Comparison of ENCODE assay signal across 27 cellular contexts in genomic region chr4:184099033-184099432, GRCh38.
"Had no signal": no experiment of that assay in that cellular context is flagged by ENCODE, and none has a peak within 500 bp of the region (broad histone marks: within the 10 kb centered on the region; RNA-seq: fewer than 3 reads in every experiment).

No MANE protein-coding gene starts in this region.

- H3K4me1 ChIP-seq: thyroid gland had no signal

- H3K9me3 ChIP-seq: body of pancreas, left lung, sigmoid colon, thyroid gland, upper lobe of left lung, vagina had no signal

- H3K27ac ChIP-seq: body of pancreas, cardiac muscle cell, left lung, sigmoid colon, thyroid gland, upper lobe of left lung, vagina, VCaP had no signal

- DNase-seq: activated CD4-positive, alpha-beta T cell treated with anti-CD3 and anti-CD28 coated beads for 4 hours; activated CD4-positive, alpha-beta T cell treated with anti-CD3 and anti-CD28 coated beads, Interleukin-2, amount 50 U/mL, for 4 hours; activated effector memory CD4-positive, alpha-beta T cell treated with Interleukin-2 at 50 U/mL for 16 hours; activated naive CD4-positive, alpha-beta T cell treated with Interleukin-2 at 50 U/mL for 16 hours; aorta; body of pancreas; cortex of kidney; foreskin fibroblast; head of caudate nucleus; immature natural killer cell; kidney; left lung; mesendoderm; natural killer cell; sigmoid colon; small intestine; stimulated activated CD4-positive, alpha-beta T cell treated with anti-CD3 and anti-CD28 coated beads, Interleukin-4, amount 100 ng/mL, for 24 hours; T-helper 9 cell; thyroid gland; upper lobe of left lung had no signal

- ATAC-seq: body of pancreas; left lung; natural killer cell; stimulated activated effector memory CD8-positive, alpha-beta T cell treated with anti-CD3 and anti-CD28 coated beads, Interleukin-12 subunit alpha, Interleukin-12 subunit beta, amount 100 ng/mL, for 72 hours had no signal

- H3K27me3 ChIP-seq: body of pancreas, cardiac muscle cell, left lung, sigmoid colon, thyroid gland, upper lobe of left lung, vagina had no signal

- H3K4me3 ChIP-seq: body of pancreas, cardiac muscle cell, left lung, lung, sigmoid colon, thyroid gland, upper lobe of left lung, vagina had no signal

- H3K36me3 ChIP-seq: cardiac muscle cell, left lung, sigmoid colon, thyroid gland, upper lobe of left lung, vagina had no signal

- FAIRE-seq: endothelial cell of umbilical vein, kidney, small intestine, TTC549 had no signal
